In genomic region chr2:203328735-203329549, GRCh38 we compare ENCODE assay signal across 8 cellular contexts. TPM values are rescaled to one million over a fixed set of nuclear protein-coding genes. Genes with fewer than 3 reads are reported as not detected.
A peak's percentile ranks its signal among the peaks of the same experiment; 100 is the strongest.
DNase-seq lines count a peak whose midpoint lies in the region; ATAC-seq, FAIRE-seq and TF ChIP-seq lines count a peak whose summit lies in the region.

No MANE protein-coding gene starts in this region.

- no peaks in the 10 kb centered on the region for H3K36me3 ChIP-seq in right lobe of liver

- 1% methylated on average over 15 of the region's 32 CpGs for WGBS in right lobe of liver (ENCODE audit: insufficient coverage, low coverage, low lambda C conversion rate, missing lambda C conversion rate)

- H3K4me1 ChIP-seq in right lobe of liver = peaks cover 0 to 6% (median 0%) of the 10 kb centered on the region in 4 donors

- peak overlapping the region; percentile 96 for H3K4me3 ChIP-seq in right lobe of liver

- H3K27ac ChIP-seq in right lobe of liver = peak overlapping the region; percentile 23 to 73 (median 41)

- no peak for TF ChIP-seq CTCF in right lobe of liver (IDR thresholded peaks at IDR 0.05)

- peaks cover 6% of the 10 kb centered on the region for H3K36me3 Mint-ChIP-seq in dendritic cell treated with granulocyte-macrophage colony-stimulating factor and Interleukin-4, amounts not matched to agents 40 ng/mL and 50 ng/mL, for 4 days (ENCODE audit: low read depth)

- H3K4me1 Mint-ChIP-seq in dendritic cell treated with granulocyte-macrophage colony-stimulating factor and Interleukin-4, amounts not matched to agents 40 ng/mL and 50 ng/mL, for 4 days (ENCODE audit: low read depth) = peaks cover 24% of the 10 kb centered on the region

- peak overlapping the region; percentile 50 for H3K27ac Mint-ChIP-seq in dendritic cell treated with granulocyte-macrophage colony-stimulating factor and Interleukin-4, amounts not matched to agents 40 ng/mL and 50 ng/mL, for 4 days

- peak; percentile 93 for FAIRE-seq in GM12891 (lab: Jason Lieb, UNC)

- peak overlapping the region; percentile 96 for H3K4me3 Mint-ChIP-seq in dendritic cell treated with granulocyte-macrophage colony-stimulating factor and Interleukin-4, amounts not matched to agents 40 ng/mL and 50 ng/mL, for 4 days

- no peaks in the 10 kb centered on the region for H3K9me3 Mint-ChIP-seq in dendritic cell treated with granulocyte-macrophage colony-stimulating factor and Interleukin-4, amounts not matched to agents 40 ng/mL and 50 ng/mL, for 4 days

- no peaks in the 10 kb centered on the region for H3K27me3 ChIP-seq in right lobe of liver

- no peaks in the 10 kb centered on the region for H3K9me3 ChIP-seq in right lobe of liver

- intact Hi-C loops in dendritic cell treated with granulocyte-macrophage colony-stimulating factor and Interleukin-4, amounts not matched to agents 40 ng/mL and 50 ng/mL, for 4 days (cut with micrococcal nuclease) = loop anchor here (1.0 kb wide), 1 partner anchor 91 kb away; no protein-coding TSS in a partner anchor
- intact Hi-C loops in right lobe of liver (cut with DNase I) = no loop called here

- H3K27me3 Mint-ChIP-seq in dendritic cell treated with granulocyte-macrophage colony-stimulating factor and Interleukin-4, amounts not matched to agents 40 ng/mL and 50 ng/mL, for 4 days = peaks cover 3% of the 10 kb centered on the region

- peak; percentile 57 to 77 (median 66) for ATAC-seq in right lobe of liver

- DNase-seq in GM12891 (ENCODE audit: insufficient read length, low spot score) (peak; percentile 39), HCEC 1CT (peak; percentile 42), M059J (ENCODE audit: low read depth) (peak; percentile 44), right lobe of liver (peak; percentile 53 to 63 (median 56)), cerebellar nuclear complex (lab: John Stamatoyannopoulos, UW) (no peak)
- peak; percentile 13 for DNase-seq in activated CD4-positive, alpha-beta T cell treated with anti-CD3 and anti-CD28 coated beads for 1 hour
- DNase-seq in stimulated activated CD4-positive, alpha-beta T cell treated with anti-CD3 and anti-CD28 coated beads, TNF-alpha, amount 100 ng/mL, for 24 hours (ENCODE audit: low read depth in 3 of 3) = peak; percentile 14 to 57 (median 19)

- no peak for TF ChIP-seq POLR2A in GM12891 (IDR thresholded peaks at IDR 0.05; ENCODE audit: low read depth, low read length)
- no peak for TF ChIP-seq POLR2A in right lobe of liver (IDR thresholded peaks at IDR 0.05)

TF ChIP-seq in GM12891, 5 proteins besides CTCF, POLR2A, EP300 and RAD21:
- no peak for TF ChIP-seq TAF1 (IDR thresholded peaks at IDR 0.05; ENCODE audit: low read depth, low read length)
- TF ChIP-seq POU2F2 (IDR thresholded peaks at IDR 0.05; ENCODE audit: low read depth, low read length) = no peak
- TF ChIP-seq SPI1 (IDR thresholded peaks at IDR 0.05; ENCODE audit: low read depth, low read length) = no peak
- TF ChIP-seq PAX5 (IDR thresholded peaks at IDR 0.05; ENCODE audit: insufficient read depth, low read length, severe bottlenecking) = no peak
- TF ChIP-seq POLR2AphosphoS5 (IDR thresholded peaks at IDR 0.05; ENCODE audit: low read depth, low read length) = no peak

RNA-seq across cellular contexts. Expression of gene ABI2, which starts 0.7 kb away (rescaled TPM):
- 28.5 TPM for polyA plus RNA-seq in GM12891 (2012; ENCODE audit: low read depth, missing spikeins)
- 37.2 and 50.4 TPM in 2 replicates for total RNA-seq in M059J (2014; rRNA removed; shearing (Covaris generic))
- total RNA-seq in right lobe of liver = 10 to 100 TPM in 3 of 6 experiments, 1 to 10 TPM in 3; 5.2 to 13.9 (median 8.9) TPM

Comparison
In these comparisons a context has a peak if more than half of its experiments do, and no peak if none do; other contexts are left out.
1. DNase-seq: peak in GM12891 (single experiment), HCEC 1CT (single experiment), M059J (single experiment), activated CD4-positive, alpha-beta T cell treated with anti-CD3 and anti-CD28 coated beads for 1 hour (single experiment), right lobe of liver (3 of 3) and stimulated activated CD4-positive, alpha-beta T cell treated with anti-CD3 and anti-CD28 coated beads, TNF-alpha, amount 100 ng/mL, for 24 hours (3 of 3); none in cerebellar nuclear complex (0 of 2).